1 cellular context compared by ENCODE assay signal in genomic region chr15:81330351-81331085, GRCh38.
TF ChIP-seq lines count a peak whose summit lies in the region.

No MANE protein-coding gene starts in this region.

TF ChIP-seq in IMR-90, 13 proteins besides CTCF, POLR2A, EP300 and RAD21:
- TF ChIP-seq, protein P1, sequence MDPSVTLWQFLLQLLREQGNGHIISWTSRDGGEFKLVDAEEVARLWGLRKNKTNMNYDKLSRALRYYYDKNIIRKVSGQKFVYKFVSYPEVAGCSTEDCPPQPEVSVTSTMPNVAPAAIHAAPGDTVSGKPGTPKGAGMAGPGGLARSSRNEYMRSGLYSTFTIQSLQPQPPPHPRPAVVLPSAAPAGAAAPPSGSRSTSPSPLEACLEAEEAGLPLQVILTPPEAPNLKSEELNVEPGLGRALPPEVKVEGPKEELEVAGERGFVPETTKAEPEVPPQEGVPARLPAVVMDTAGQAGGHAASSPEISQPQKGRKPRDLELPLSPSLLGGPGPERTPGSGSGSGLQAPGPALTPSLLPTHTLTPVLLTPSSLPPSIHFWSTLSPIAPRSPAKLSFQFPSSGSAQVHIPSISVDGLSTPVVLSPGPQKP (IDR thresholded peaks at IDR 0.05; ENCODE audit: borderline replicate concordance, low read depth, low read length) = no peak
- TF ChIP-seq CHD1 (IDR thresholded peaks at IDR 0.05; ENCODE audit: low read depth, low read length) (no peak), NFE2L2 (IDR thresholded peaks at IDR 0.05; ENCODE audit: low read depth, low read length) (no peak), MAFK (IDR thresholded peaks at IDR 0.05; ENCODE audit: low read depth, low read length) (no peak), CEBPB (IDR thresholded peaks at IDR 0.05; ENCODE audit: low read depth, low read length) (no peak), MAZ (IDR thresholded peaks at IDR 0.05; ENCODE audit: borderline replicate concordance, low read depth, low read length) (no peak), FOS (IDR thresholded peaks at IDR 0.05; ENCODE audit: low read depth, low read length) (no peak), MXI1 (IDR thresholded peaks at IDR 0.05; ENCODE audit: borderline replicate concordance, low read depth, low read length) (no peak), RCOR1 (IDR thresholded peaks at IDR 0.05; ENCODE audit: insufficient replicate concordance, low read length) (no peak)
